ENCODE assay signal across 26 cellular contexts in the genomic region with DNA sequence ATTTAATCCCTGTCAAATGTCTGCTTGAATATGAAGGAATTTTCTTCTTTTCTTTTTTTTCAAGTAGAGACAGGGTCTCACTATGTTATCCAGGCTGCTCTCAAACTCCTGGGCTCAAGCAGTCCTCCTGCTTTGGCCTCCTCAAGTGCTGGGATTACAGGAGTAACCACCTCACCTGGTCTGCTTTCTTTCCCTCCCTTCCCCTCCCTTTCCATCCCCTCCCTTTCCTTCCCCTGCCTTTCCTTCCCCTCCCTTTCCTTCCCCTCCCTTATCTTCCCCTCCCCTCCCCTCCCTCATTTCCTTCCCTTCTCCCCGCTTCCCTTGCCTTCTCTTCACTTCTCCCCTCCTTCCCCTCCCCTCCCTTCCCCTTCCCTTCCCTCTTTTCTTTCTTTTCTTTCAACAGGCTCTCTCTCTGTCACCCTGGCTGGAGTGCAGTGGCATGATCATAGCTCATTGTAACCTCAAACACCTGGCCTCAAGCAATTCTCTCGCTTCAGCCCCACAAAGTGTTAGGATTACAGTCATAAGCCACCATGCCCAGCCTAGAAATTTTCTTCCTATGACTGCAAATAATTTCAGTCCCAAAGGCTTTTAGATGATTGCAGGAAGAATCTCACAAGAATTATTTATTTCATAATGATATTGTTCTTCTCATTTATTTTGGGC.
"Had no signal": no experiment of that assay in that cellular context is flagged by ENCODE, and none has a peak within 500 bp of the region (broad histone marks: within the 10 kb centered on the region; RNA-seq: fewer than 3 reads in every experiment).

No MANE protein-coding gene starts in this region.

- H3K36me3 Mint-ChIP-seq: activated CD8-positive, alpha-beta memory T cell treated with anti-CD3 and anti-CD28 coated beads, Interleukin-2, amount 10 ng/mL, durations not matched to agents 7 days and 5 days; activated naive CD4-positive, alpha-beta T cell treated with anti-CD3 and anti-CD28 coated beads, Interleukin-2, amount 50 U/mL, for 72 hours had no signal

- H3K4me1 Mint-ChIP-seq: activated CD4-positive, alpha-beta T cell treated with anti-CD3 and anti-CD28 coated beads, Interleukin-2, amount 10 ng/mL, durations not matched to agents 24 days and 14 days; activated CD8-positive, alpha-beta memory T cell treated with anti-CD3 and anti-CD28 coated beads, Interleukin-2, amount 10 ng/mL, durations not matched to agents 7 days and 5 days; activated naive CD8-positive, alpha-beta T cell treated with anti-CD3 and anti-CD28 coated beads, Interleukin-2, amount 50 U/mL, for 24 hours had no signal

- H2AFZ ChIP-seq: PC-9 had no signal

- H3K27ac Mint-ChIP-seq: activated CD4-positive, alpha-beta T cell treated with anti-CD3 and anti-CD28 coated beads, Interleukin-2, amount 10 ng/mL, durations not matched to agents 24 days and 14 days; activated CD8-positive, alpha-beta memory T cell treated with anti-CD3 and anti-CD28 coated beads, Interleukin-2, amount 10 ng/mL, durations not matched to agents 7 days and 5 days; activated naive CD4-positive, alpha-beta T cell treated with anti-CD3 and anti-CD28 coated beads, Interleukin-2, amount 50 U/mL, for 72 hours; activated naive CD8-positive, alpha-beta T cell treated with anti-CD3 and anti-CD28 coated beads, Interleukin-2, amount 50 U/mL, for 24 hours; activated T-cell treated with anti-CD3 and anti-CD28 coated beads, Interleukin-2, amount 50 U/mL, for 24 hours; activated T-helper 1 cell treated with anti-CD3 and anti-CD28 coated beads, Interleukin-12 subunit alpha, Interleukin-12 subunit beta, Interleukin-2, Interleukin-4 antibody, amounts not matched to agents 30 ng/mL and 10 ng/mL and 1 ng/mL, durations not matched to agents 14 hours and 24 hours and 36 hours; T-helper 1 cell treated with Interleukin-12 subunit alpha and Interleukin-12 subunit beta and Interleukin-4 antibody, amounts not matched to agents 30 μg/mL and 1 μg/mL, for 36 hours had no signal

- DNase-seq: activated CD4-positive, alpha-beta T cell treated with anti-CD3 and anti-CD28 coated beads, Interleukin-2, amount 10 ng/mL, durations not matched to agents 24 days and 14 days; activated CD4-positive, alpha-beta T cell treated with anti-CD3 and anti-CD28 coated beads, Interleukin-2, amount 50 U/mL, for 48 hours; activated CD4-positive, CD25-positive, alpha-beta regulatory T cell treated with anti-CD3 and anti-CD28 coated beads, Interleukin-2, amount 50 U/mL, for 72 hours; activated CD8-positive, alpha-beta memory T cell treated with anti-CD3 and anti-CD28 coated beads, Interleukin-2, amount 10 ng/mL, durations not matched to agents 7 days and 5 days; activated effector memory CD4-positive, alpha-beta T cell treated with Interleukin-2 at 50 U/mL for 16 hours; activated naive CD4-positive, alpha-beta T cell treated with Interleukin-2 at 50 U/mL for 16 hours; activated naive CD8-positive, alpha-beta T cell treated with anti-CD3 and anti-CD28 coated beads, Interleukin-2, amount 50 U/mL, for 24 hours; activated T-cell treated with anti-CD3 and anti-CD28 coated beads, Interleukin-2, amount 50 U/mL, for 24 hours; amniotic stem cell; brain microvascular endothelial cell; IMR-90; KG1; NCI-H1048; NCI-H146; NCI-H1930; NCI-H345; NCI-H510A; NCI-H526 treated with DMSO at 0.1 percent for 48 hours; PC-9; SW 1271; T-helper 9 cell had no signal

- H3K27ac ChIP-seq: brain microvascular endothelial cell, cardiac muscle cell, PC-9 had no signal

- H3K4me3 Mint-ChIP-seq: activated CD4-positive, alpha-beta T cell treated with anti-CD3 and anti-CD28 coated beads, Interleukin-2, amount 10 ng/mL, durations not matched to agents 24 days and 14 days; activated CD8-positive, alpha-beta memory T cell treated with anti-CD3 and anti-CD28 coated beads, Interleukin-2, amount 10 ng/mL, durations not matched to agents 7 days and 5 days; activated naive CD8-positive, alpha-beta T cell treated with anti-CD3 and anti-CD28 coated beads, Interleukin-2, amount 50 U/mL, for 24 hours; activated T-cell treated with anti-CD3 and anti-CD28 coated beads, Interleukin-2, amount 50 U/mL, for 24 hours; activated T-helper 1 cell treated with anti-CD3 and anti-CD28 coated beads, Interleukin-12 subunit alpha, Interleukin-12 subunit beta, Interleukin-2, Interleukin-4 antibody, amounts not matched to agents 30 ng/mL and 10 ng/mL and 1 ng/mL, durations not matched to agents 14 hours and 24 hours and 36 hours; T-helper 1 cell treated with Interleukin-12 subunit alpha and Interleukin-12 subunit beta and Interleukin-4 antibody, amounts not matched to agents 30 μg/mL and 1 μg/mL, for 36 hours; WTC11 had no signal

- H3K36me3 ChIP-seq: brain microvascular endothelial cell, cardiac muscle cell had no signal

- H3K27me3 ChIP-seq: brain microvascular endothelial cell, cardiac muscle cell had no signal

- H3K4me3 ChIP-seq: cardiac muscle cell, PC-9 had no signal

- H3K9me3 Mint-ChIP-seq: activated naive CD4-positive, alpha-beta T cell treated with anti-CD3 and anti-CD28 coated beads, Interleukin-2, amount 50 U/mL, for 72 hours; activated T-cell treated with anti-CD3 and anti-CD28 coated beads, Interleukin-2, amount 50 U/mL, for 24 hours; activated T-helper 1 cell treated with anti-CD3 and anti-CD28 coated beads, Interleukin-12 subunit alpha, Interleukin-12 subunit beta, Interleukin-2, Interleukin-4 antibody, amounts not matched to agents 30 ng/mL and 10 ng/mL and 1 ng/mL, durations not matched to agents 14 hours and 24 hours and 36 hours; T-helper 1 cell treated with Interleukin-12 subunit alpha and Interleukin-12 subunit beta and Interleukin-4 antibody, amounts not matched to agents 30 μg/mL and 1 μg/mL, for 36 hours had no signal

- H3K4me2 ChIP-seq: PC-9 had no signal
